22 cellular contexts compared by ENCODE assay signal in the genomic region with DNA sequence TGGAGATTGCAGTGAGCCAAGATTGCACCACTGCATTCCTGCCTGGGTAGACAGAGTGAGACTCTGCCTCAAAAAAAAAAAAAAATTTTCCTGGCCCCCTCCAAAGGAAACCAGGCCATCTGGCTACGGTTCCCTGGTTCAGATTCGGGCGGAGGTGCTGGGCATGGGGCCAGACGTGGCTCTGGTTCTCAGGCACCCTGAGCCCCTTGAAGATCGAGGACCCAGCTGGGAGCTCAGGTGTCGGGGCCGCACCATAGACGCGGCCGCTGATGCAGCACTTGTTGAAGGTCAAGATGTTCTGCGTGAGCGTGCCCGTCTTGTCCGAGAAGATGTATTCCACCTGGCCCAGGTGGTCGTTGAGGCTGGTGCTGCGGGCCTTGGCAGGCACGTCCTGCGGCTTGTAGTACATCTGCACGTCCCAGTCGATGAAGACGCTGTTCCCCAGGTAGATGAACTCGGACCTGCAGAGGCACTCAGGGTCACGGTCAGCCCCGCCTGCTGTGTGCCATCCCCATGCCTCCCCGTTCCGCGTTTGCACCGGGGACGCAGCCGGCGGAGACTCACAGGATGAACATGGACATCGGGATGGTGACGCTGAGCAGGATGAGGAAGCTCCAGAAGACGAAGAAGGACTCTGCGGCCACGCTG. TPM values are rescaled to one million over a fixed set of nuclear protein-coding genes. Genes with fewer than 3 reads are reported as not detected.
DNase-seq lines count a peak whose midpoint lies in the region; FAIRE-seq and TF ChIP-seq lines count a peak whose summit lies in the region.
"Had no signal": no experiment of that assay in that cellular context is flagged by ENCODE, and none has a peak within 500 bp of the region (broad histone marks: within the 10 kb centered on the region; RNA-seq: fewer than 3 reads in every experiment).

No MANE protein-coding gene starts in this region.

- no peaks in the 10 kb centered on the region for H4K20me1 ChIP-seq in astrocyte (ENCODE audit: insufficient read depth, low read length)

- peaks cover 7% of the 10 kb centered on the region for H3K27me3 Mint-ChIP-seq in astrocyte (ENCODE audit: low read depth, unreplicated experiment)
- H3K27me3 Mint-ChIP-seq in activated T-cell treated with anti-CD3 and anti-CD28 coated beads, Interleukin-2, amount 50 U/mL, for 24 hours: peaks cover 15% of the 10 kb centered on the region
- peaks cover 23% of the 10 kb centered on the region for H3K27me3 Mint-ChIP-seq in activated naive CD4-positive, alpha-beta T cell treated with anti-CD3 and anti-CD28 coated beads, Interleukin-2, amount 10 ng/mL, durations not matched to agents 7 days and 5 days

- FAIRE-seq in astrocyte (lab: Jason Lieb, UNC): no peak
- FAIRE-seq: A204.1, HepG2 had no signal

- H3K36me3 ChIP-seq in astrocyte (ENCODE audit: insufficient read depth, low read length) (no peaks in the 10 kb centered on the region), H7 (replicated peaks; ENCODE audit: control insufficient read depth, insufficient read depth, low read length) (no peaks in the 10 kb centered on the region)

- no peaks in the 10 kb centered on the region for H3K4me1 Mint-ChIP-seq in astrocyte (ENCODE audit: low read depth, unreplicated experiment)
- H3K4me1 Mint-ChIP-seq in activated T-cell treated with anti-CD3 and anti-CD28 coated beads, Interleukin-2, amount 50 U/mL, for 24 hours (ENCODE audit: low read depth): peaks cover 4% of the 10 kb centered on the region
- peaks cover 5% of the 10 kb centered on the region for H3K4me1 Mint-ChIP-seq in activated naive CD4-positive, alpha-beta T cell treated with anti-CD3 and anti-CD28 coated beads, Interleukin-2, amount 10 ng/mL, durations not matched to agents 7 days and 5 days

- no peak overlapping the region for H3K4me2 ChIP-seq in astrocyte (ENCODE audit: low read length)

- H2AFZ ChIP-seq in astrocyte (ENCODE audit: low read depth, low read length): no peak overlapping the region

- peak overlapping the region; percentile 23 for H3K27ac Mint-ChIP-seq in astrocyte (ENCODE audit: unreplicated experiment)
- no peak overlapping the region for H3K27ac Mint-ChIP-seq in activated T-cell treated with anti-CD3 and anti-CD28 coated beads, Interleukin-2, amount 50 U/mL, for 24 hours
- no peak overlapping the region for H3K27ac Mint-ChIP-seq in activated naive CD4-positive, alpha-beta T cell treated with anti-CD3 and anti-CD28 coated beads, Interleukin-2, amount 10 ng/mL, durations not matched to agents 7 days and 5 days
- H3K27ac Mint-ChIP-seq: CD4-positive, alpha-beta T cell had no signal

- no peak for TF ChIP-seq CTCF in astrocyte (IDR thresholded peaks at IDR 0.05; ENCODE audit: insufficient read depth, low read depth, low read length)

- H3K79me2 ChIP-seq in astrocyte (ENCODE audit: insufficient read depth, low read length): no peaks in the 10 kb centered on the region

- H3K4me3 ChIP-seq in astrocyte (ENCODE audit: insufficient read depth, low read depth, low read length): no peak overlapping the region
- no peak overlapping the region for H3K4me3 ChIP-seq in H7 (ENCODE audit: insufficient read depth, low read depth, low read length)
- H3K4me3 ChIP-seq: SK-N-MC had no signal

- CTCF ChIA-PET in activated naive CD4-positive, alpha-beta T cell treated with anti-CD3 and anti-CD28 coated beads, Interleukin-2, amount 10 ng/mL, durations not matched to agents 7 days and 5 days (lab: Charles Lee): no interaction called here

- peaks cover 3% of the 10 kb centered on the region for H3K9me3 Mint-ChIP-seq in astrocyte (ENCODE audit: unreplicated experiment)
- no peaks in the 10 kb centered on the region for H3K9me3 Mint-ChIP-seq in activated T-cell treated with anti-CD3 and anti-CD28 coated beads, Interleukin-2, amount 50 U/mL, for 24 hours
- no peaks in the 10 kb centered on the region for H3K9me3 Mint-ChIP-seq in activated naive CD4-positive, alpha-beta T cell treated with anti-CD3 and anti-CD28 coated beads, Interleukin-2, amount 10 ng/mL, durations not matched to agents 7 days and 5 days
- H3K9me3 Mint-ChIP-seq: CD4-positive, alpha-beta T cell had no signal

- peaks cover 14% of the 10 kb centered on the region for H3K36me3 Mint-ChIP-seq in astrocyte (ENCODE audit: low read depth, unreplicated experiment)
- H3K36me3 Mint-ChIP-seq in activated T-cell treated with anti-CD3 and anti-CD28 coated beads, Interleukin-2, amount 50 U/mL, for 24 hours (ENCODE audit: low read depth): no peaks in the 10 kb centered on the region
- H3K36me3 Mint-ChIP-seq in activated naive CD4-positive, alpha-beta T cell treated with anti-CD3 and anti-CD28 coated beads, Interleukin-2, amount 10 ng/mL, durations not matched to agents 7 days and 5 days: peaks cover 14% of the 10 kb centered on the region

- H3K9me3 ChIP-seq in astrocyte (ENCODE audit: insufficient read depth, low read depth, low read length): no peaks in the 10 kb centered on the region
- H3K9me3 ChIP-seq: Caco-2 had no signal

- peak; percentile 14 for DNase-seq in NCI-H345 (lab: John Stamatoyannopoulos, UW)
- no peak for DNase-seq in NCI-H345 treated with DMSO at 0.1 percent for 48 hours (lab: John Stamatoyannopoulos, UW; ENCODE audit: unreplicated experiment)
- peak; percentile 76 for DNase-seq in NCI-H2171 (lab: John Stamatoyannopoulos, UW)
- DNase-seq in astrocyte (ENCODE audit: low read depth): no peak
- DNase-seq in activated T-cell treated with anti-CD3 and anti-CD28 coated beads, Interleukin-2, amount 50 U/mL, for 24 hours: no peak
- DNase-seq in midbrain (lab: John Stamatoyannopoulos, UW): no peak
- DNase-seq in H7: no peak
- DNase-seq in activated naive CD4-positive, alpha-beta T cell treated with anti-CD3 and anti-CD28 coated beads, Interleukin-2, amount 10 ng/mL, durations not matched to agents 7 days and 5 days: no peak
- DNase-seq: Caco-2; CD4-positive, alpha-beta T cell; KG1; MV-4-11; NCI-H1436 treated with DMSO at 0.1 percent for 48 hours; NCI-H2081; NCI-H2227 treated with DMSO at 0.1 percent for 48 hours; NCI-H748 treated with DMSO at 0.1 percent for 48 hours; OCI-M1; SHP77 had no signal

- H3K9ac ChIP-seq in astrocyte (ENCODE audit: low read length): no peak overlapping the region

- no peak overlapping the region for H3K4me3 Mint-ChIP-seq in astrocyte (ENCODE audit: unreplicated experiment)
- H3K4me3 Mint-ChIP-seq in activated T-cell treated with anti-CD3 and anti-CD28 coated beads, Interleukin-2, amount 50 U/mL, for 24 hours: no peak overlapping the region
- H3K4me3 Mint-ChIP-seq in activated naive CD4-positive, alpha-beta T cell treated with anti-CD3 and anti-CD28 coated beads, Interleukin-2, amount 10 ng/mL, durations not matched to agents 7 days and 5 days: no peak overlapping the region
- H3K4me3 Mint-ChIP-seq: CD4-positive, alpha-beta T cell had no signal

- H3K4me1 ChIP-seq in astrocyte (ENCODE audit: insufficient read depth, low read length): no peaks in the 10 kb centered on the region
- H3K4me1 ChIP-seq: Caco-2 had no signal

- H3K27me3 ChIP-seq in astrocyte (ENCODE audit: insufficient read depth, low read length) (no peaks in the 10 kb centered on the region), H7 (ENCODE audit: control insufficient read depth, insufficient read depth, low read length) (no peaks in the 10 kb centered on the region)

- no peak overlapping the region for H3K27ac ChIP-seq in astrocyte (ENCODE audit: low read depth, low read length)
- H3K27ac ChIP-seq: SK-N-MC had no signal

RNA-seq across cellular contexts. Expression of a gene that starts 12.3 kb away (rescaled TPM):
- 3.0 and 4.4 TPM in 2 replicates for total RNA-seq in astrocyte
- 5.8 and 7.4 TPM in 2 replicates for total RNA-seq in H7 (2014; rRNA removed; shearing (Covaris generic))

RNA-seq across cellular contexts. Expression of a gene that starts 46.5 kb away (rescaled TPM):
- not detected in 2 replicates for total RNA-seq in astrocyte
- not detected in 2 replicates for total RNA-seq in H7 (2014; rRNA removed; shearing (Covaris generic))
- total RNA-seq: Caco-2; CD4-positive, alpha-beta T cell; H4; HepG2 had no signal

RNA-seq across cellular contexts. Expression of a gene that starts 48.5 kb away (rescaled TPM):
- 35.5 and 36.2 TPM in 2 replicates for total RNA-seq in astrocyte
- 19.8 and 21.9 TPM in 2 replicates for total RNA-seq in H7 (2014; rRNA removed; shearing (Covaris generic))

Comparison
In these comparisons a context has a peak if more than half of its experiments do, and no peak if none do; other contexts are left out.
1. DNase-seq: peak in NCI-H345 (single experiment) and NCI-H2171 (single experiment); none in NCI-H345 treated with DMSO at 0.1 percent for 48 hours (single experiment), astrocyte (single experiment), activated T-cell treated with anti-CD3 and anti-CD28 coated beads, Interleukin-2, amount 50 U/mL, for 24 hours (single experiment), midbrain (single experiment), H7 (single experiment) and activated naive CD4-positive, alpha-beta T cell treated with anti-CD3 and anti-CD28 coated beads, Interleukin-2, amount 10 ng/mL, durations not matched to agents 7 days and 5 days (single experiment).